Comparison of ENCODE assay signal across 8 cellular contexts in genomic region chr14:53152909-53153701, GRCh38. TPM values are rescaled to one million over a fixed set of nuclear protein-coding genes. Genes with fewer than 3 reads are reported as not detected.
DNase-seq lines count a peak whose midpoint lies in the region; ATAC-seq and TF ChIP-seq lines count a peak whose summit lies in the region.

TSS of gene DDHD1 (minus strand) at chr14:53153323. CDS start at chr14:53153098, 225 bp downstream.

- peaks cover 27 to 38% of the 10 kb centered on the region in 2 donors for H3K36me3 Mint-ChIP-seq in activated naive CD4-positive, alpha-beta T cell treated with anti-CD3 and anti-CD28 coated beads, Interleukin-2, amount 50 U/mL, for 72 hours
- peaks cover 4% of the 10 kb centered on the region for H3K36me3 Mint-ChIP-seq in glutamatergic neuron (ENCODE audit: unreplicated experiment)

- H3K27me3 Mint-ChIP-seq in glutamatergic neuron (ENCODE audit: unreplicated experiment) = peaks cover 14% of the 10 kb centered on the region

- no peaks in the 10 kb centered on the region for H3K9me2 ChIP-seq in MM.1S (replicated peaks; ENCODE audit: insufficient read depth, low read length)

- WGBS in ovary, 3 donors = 2 to 3% (median 2%) methylated on average over 49 to 91 of the region's 91 CpGs
- WGBS in thyroid gland, 2 donors = 0 to 15% methylated on average over 16 to 41 of the region's 91 CpGs

- peak within 1 kb of the TSS; percentile 97 for H3K4me3 Mint-ChIP-seq in glutamatergic neuron (ENCODE audit: unreplicated experiment)

- H3K4me1 Mint-ChIP-seq in glutamatergic neuron (ENCODE audit: low read depth, unreplicated experiment) = peaks cover 13% of the 10 kb centered on the region

- peaks cover 45% of the 10 kb centered on the region for H3K79me2 ChIP-seq in MM.1S (ENCODE audit: low read length)

- no peaks in the 10 kb centered on the region for H3K27me3 ChIP-seq in HAP-1 (ENCODE audit: low read depth)
- no peaks in the 10 kb centered on the region for H3K27me3 ChIP-seq in MM.1S (replicated peaks; ENCODE audit: insufficient read depth, low read length)
- no peaks in the 10 kb centered on the region for H3K27me3 ChIP-seq in ovary
- no peaks in the 10 kb centered on the region for H3K27me3 ChIP-seq in thyroid gland

- peak within 1 kb of the TSS; percentile 72 for H3K9ac ChIP-seq in MM.1S (ENCODE audit: low read length)

- TF ChIP-seq CTCF in MM.1S (IDR thresholded peaks at IDR 0.05; ENCODE audit: low read length) (no peak), glutamatergic neuron (IDR thresholded peaks at IDR 0.05; ENCODE audit: partially characterized antibody, unreplicated experiment) (no peak), ovary (IDR thresholded peaks at IDR 0.05) (no peak), thyroid gland (IDR thresholded peaks at IDR 0.05) (no peak)

- H3F3A ChIP-seq in MM.1S (ENCODE audit: insufficient read depth, low read length) = peaks cover 11% of the 10 kb centered on the region

- H3K4me1 ChIP-seq in HAP-1 (peaks cover 17% of the 10 kb centered on the region; the same call in 1 of the 2 replicates), MM.1S (ENCODE audit: low read length) (peaks cover 22% of the 10 kb centered on the region), ovary (ENCODE audit: insufficient read depth) (peaks cover 5% of the 10 kb centered on the region), thyroid gland (peaks cover 0 to 3% of the 10 kb centered on the region in 2 donors)

- peak within 1 kb of the TSS; percentile 62 for H3K27ac ChIP-seq in MM.1S (ENCODE audit: low read length)
- peak within 1 kb of the TSS; percentile 23 to 62 for H3K27ac ChIP-seq in ovary
- H3K27ac ChIP-seq in thyroid gland = peak within 1 kb of the TSS; percentile 50 to 82 (median 80)

- peak within 1 kb of the TSS; percentile 95 to 99 for H3K27ac Mint-ChIP-seq in activated naive CD4-positive, alpha-beta T cell treated with anti-CD3 and anti-CD28 coated beads, Interleukin-2, amount 50 U/mL, for 72 hours
- H3K27ac Mint-ChIP-seq in glutamatergic neuron (ENCODE audit: unreplicated experiment) = peak within 1 kb of the TSS; percentile 97

- H2AFZ ChIP-seq in MM.1S (ENCODE audit: low read length) = peak within 1 kb of the TSS; percentile 83

- peak; percentile 64 for DNase-seq in GF-D8 (lab: John Stamatoyannopoulos, UW)
- peak; percentile 80 to 87 for DNase-seq in HAP-1 (ENCODE audit: low spot score in 2 of 2)
- DNase-seq in MM.1S = peak; percentile 71
- peak; percentile 21 for DNase-seq in SKM-1 treated with dmso at 0.1 percent for 144 hours (lab: John Stamatoyannopoulos, UW; ENCODE audit: unreplicated experiment)
- DNase-seq in activated naive CD4-positive, alpha-beta T cell treated with anti-CD3 and anti-CD28 coated beads, Interleukin-2, amount 50 U/mL, for 72 hours (ENCODE audit: low spot score in 2 of 2) = peak; percentile 82 to 90
- DNase-seq in glutamatergic neuron = peak; percentile 86
- DNase-seq in ovary = peak; percentile 67 to 84 (median 76)
- peak; percentile 70 to 74 for DNase-seq in thyroid gland

- in situ Hi-C loops in HAP-1 (cut with MboI; ENCODE audit: low sequenced_read_pairs) = no loop called here

- intact Hi-C loops in ovary (cut with DNase I) (no loop called here), thyroid gland (cut with DNase I) (no loop called here)

- H3K4me3 ChIP-seq in HAP-1 (peak within 1 kb of the TSS; percentile 76), MM.1S (ENCODE audit: low read length) (peak within 1 kb of the TSS; percentile 82), ovary (peak within 1 kb of the TSS; percentile 65), thyroid gland (replicated peaks in 1 of 3) (peak within 1 kb of the TSS; percentile 39 to 82 (median 80))

- no peaks in the 10 kb centered on the region for H4K20me1 ChIP-seq in MM.1S (ENCODE audit: insufficient read depth, low read length)

- peak; percentile 79 to 83 for ATAC-seq in activated naive CD4-positive, alpha-beta T cell treated with anti-CD3 and anti-CD28 coated beads, Interleukin-2, amount 50 U/mL, for 72 hours

- H3K9me3 ChIP-seq in HAP-1 = no peaks in the 10 kb centered on the region
- H3K9me3 ChIP-seq in MM.1S (replicated peaks; ENCODE audit: insufficient read depth, low read length) = no peaks in the 10 kb centered on the region
- H3K9me3 ChIP-seq in ovary = no peaks in the 10 kb centered on the region
- H3K9me3 ChIP-seq in thyroid gland = no peaks in the 10 kb centered on the region

- TF ChIP-seq EP300 in ovary (IDR thresholded peaks at IDR 0.05) = no peak

- peak within 1 kb of the TSS; percentile 79; the same call in 1 of the 2 replicates for H3K4me2 ChIP-seq in MM.1S (ENCODE audit: low read depth, low read length)

- peak; percentile 31 for TF ChIP-seq POLR2A in ovary (IDR thresholded peaks at IDR 0.05)
- peak in 1 of 2 donors; percentile 81 for TF ChIP-seq POLR2A in thyroid gland (IDR thresholded peaks at IDR 0.05)

- H3K36me3 ChIP-seq in HAP-1 (replicated peaks) (no peaks in the 10 kb centered on the region; the same call in 1 of the 2 replicates), MM.1S (replicated peaks; ENCODE audit: insufficient read depth, low read length) (no peaks in the 10 kb centered on the region), ovary (no peaks in the 10 kb centered on the region), thyroid gland (no peaks in the 10 kb centered on the region)

- no peaks in the 10 kb centered on the region for H3K9me3 Mint-ChIP-seq in activated naive CD4-positive, alpha-beta T cell treated with anti-CD3 and anti-CD28 coated beads, Interleukin-2, amount 50 U/mL, for 72 hours
- H3K9me3 Mint-ChIP-seq in glutamatergic neuron (ENCODE audit: unreplicated experiment) = peaks cover 16% of the 10 kb centered on the region

RNA-seq across cellular contexts. Expression of gene DDHD1, which starts in this region (rescaled TPM):
- total RNA-seq in activated naive CD4-positive, alpha-beta T cell treated with anti-CD3 and anti-CD28 coated beads, Interleukin-2, amount 50 U/mL, for 72 hours = 10 to 100 TPM; 35.3 to 50.1 TPM
- 38.1 TPM for total RNA-seq in glutamatergic neuron (ENCODE audit: unreplicated experiment)
- total RNA-seq in ovary = 10 to 100 TPM; 13.9 to 21.9 (median 19.1) TPM
- polyA plus RNA-seq in ovary = 1 to 10 TPM; 4.6 to 7.9 TPM
- 10 to 100 TPM; 17.1 to 34.6 (median 18.5) TPM for total RNA-seq in thyroid gland

Comparison
In these comparisons a context has a peak if more than half of its experiments do, and no peak if none do; other contexts are left out.
1. Peak in every context shown above with its lines: DNase-seq, ATAC-seq, H3K4me3 ChIP-seq and H3K27ac ChIP-seq.
2. DNase-seq: peak in every context shown above with its lines; median percentile 86 in activated naive CD4-positive, alpha-beta T cell treated with anti-CD3 and anti-CD28 coated beads, Interleukin-2, amount 50 U/mL, for 72 hours; 86 in glutamatergic neuron; 84 in HAP-1; 76 in ovary; 72 in thyroid gland; 71 in MM.1S; 64 in GF-D8; 21 in SKM-1 treated with dmso at 0.1 percent for 144 hours.